ENCODE assay signal across 8 cellular contexts in the genomic region with DNA sequence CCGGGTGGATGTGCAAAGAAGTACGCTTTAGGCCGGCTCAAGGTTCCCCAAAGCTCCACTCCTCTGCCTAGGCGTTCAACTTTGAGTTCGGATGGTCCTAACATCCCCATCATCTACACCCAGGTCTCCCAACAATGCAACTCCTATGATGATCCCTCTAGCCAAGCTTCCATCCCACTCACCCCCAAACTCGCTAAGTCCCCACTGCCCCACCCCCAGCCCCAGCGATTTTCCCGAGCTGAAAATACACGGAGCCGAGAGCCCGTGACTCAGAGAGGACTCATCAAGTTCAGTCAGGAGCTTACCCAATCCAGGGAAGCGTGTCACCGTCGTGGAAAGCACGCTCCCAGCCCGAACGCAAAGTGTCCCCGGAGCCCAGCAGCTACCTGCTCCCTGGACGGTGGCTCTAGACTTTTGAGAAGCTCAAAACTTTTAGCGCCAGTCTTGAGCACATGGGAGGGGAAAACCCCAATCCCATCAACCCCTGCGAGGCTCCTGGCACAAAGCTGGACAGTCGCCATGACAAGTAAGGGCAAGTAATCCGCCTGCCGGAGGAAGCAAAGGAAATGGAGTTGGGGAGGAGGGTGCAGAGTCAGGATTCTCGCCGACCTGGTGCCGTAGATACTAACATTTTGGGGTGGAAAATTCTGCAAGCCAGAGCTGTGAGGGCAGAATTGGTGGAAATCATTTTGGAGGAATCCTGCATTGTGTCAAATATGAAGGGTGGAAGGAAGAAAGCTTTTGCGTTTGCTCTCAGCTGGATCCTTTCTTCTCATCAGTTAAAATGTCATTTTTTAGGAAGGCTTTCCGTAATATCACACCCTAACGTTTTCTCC. TPM values are rescaled to one million over a fixed set of nuclear protein-coding genes. Genes with fewer than 3 reads are reported as not detected.
A peak's percentile ranks its signal among the peaks of the same experiment; 100 is the strongest.
DNase-seq lines count a peak whose midpoint lies in the region; ATAC-seq and TF ChIP-seq lines count a peak whose summit lies in the region.

Gene TP53, minus strand, starts transcription at position 419 of the 836 bp plus-strand sequence. CDS start 10,896 bp downstream, outside the sequence.

- ATAC-seq in GM18907 (IDR thresholded peaks at IDR 0.05; ENCODE audit: unreplicated experiment) = peak; percentile 51
- ATAC-seq in activated T-helper 17 cell treated with anti-CD3 and anti-CD28 coated beads, Interleukin-2, amount 50 U/mL, for 72 hours (replicated peaks) = peak; percentile 57
- ATAC-seq in naive thymus-derived CD8-positive, alpha-beta T cell = peak; percentile 50 to 58
- peak; percentile 81 for ATAC-seq in stimulated activated memory B cell treated with anti-CD40 and anti-IgM and Interleukin-4, amounts not matched to agents 10 μg/mL and 1 μg/mL and 100 μg/mL, for 72 hours

- H3K4me3 Mint-ChIP-seq in activated T-helper 17 cell treated with anti-CD3 and anti-CD28 coated beads, Interleukin-2, amount 50 U/mL, for 72 hours = peak within 1 kb of the TSS; percentile 89
- H3K4me3 Mint-ChIP-seq in naive thymus-derived CD8-positive, alpha-beta T cell = peak within 1 kb of the TSS; percentile 87 to 99 (median 98)
- H3K4me3 Mint-ChIP-seq in stimulated activated memory B cell treated with anti-CD40 and anti-IgM and Interleukin-4, amounts not matched to agents 10 μg/mL and 1 μg/mL and 100 μg/mL, for 72 hours = peak within 1 kb of the TSS; percentile 96

- H3K9me3 Mint-ChIP-seq in activated T-helper 17 cell treated with anti-CD3 and anti-CD28 coated beads, Interleukin-2, amount 50 U/mL, for 72 hours = no peaks in the 10 kb centered on the region
- H3K9me3 Mint-ChIP-seq in naive thymus-derived CD8-positive, alpha-beta T cell = no peaks in the 10 kb centered on the region
- H3K9me3 Mint-ChIP-seq in stimulated activated memory B cell treated with anti-CD40 and anti-IgM and Interleukin-4, amounts not matched to agents 10 μg/mL and 1 μg/mL and 100 μg/mL, for 72 hours = no peaks in the 10 kb centered on the region

- DNase-seq in M059J (ENCODE audit: low read depth) (peak; percentile 93), fibroblast of mammary gland (ENCODE audit: low read depth) (peak; percentile 91)
- peak; percentile 64 to 94 (median 86) for DNase-seq in naive thymus-derived CD8-positive, alpha-beta T cell

- H3K4me1 Mint-ChIP-seq in activated T-helper 17 cell treated with anti-CD3 and anti-CD28 coated beads, Interleukin-2, amount 50 U/mL, for 72 hours = peaks cover 13% of the 10 kb centered on the region
- H3K4me1 Mint-ChIP-seq in naive thymus-derived CD8-positive, alpha-beta T cell = peaks cover 25 to 55% (median 52%) of the 10 kb centered on the region in 4 donors
- H3K4me1 Mint-ChIP-seq in stimulated activated memory B cell treated with anti-CD40 and anti-IgM and Interleukin-4, amounts not matched to agents 10 μg/mL and 1 μg/mL and 100 μg/mL, for 72 hours = peaks cover 50% of the 10 kb centered on the region

- peak within 1 kb of the TSS; percentile 99 for H3K4me3 ChIP-seq in fibroblast of mammary gland (ENCODE audit: control insufficient read depth, low read depth, low read length)

- H3K27ac ChIP-seq in 22Rv1 = peak within 1 kb of the TSS; percentile 96

- peak within 1 kb of the TSS; percentile 100 for H3K27ac Mint-ChIP-seq in activated T-helper 17 cell treated with anti-CD3 and anti-CD28 coated beads, Interleukin-2, amount 50 U/mL, for 72 hours
- peak within 1 kb of the TSS; percentile 99 to 100 (median 100) for H3K27ac Mint-ChIP-seq in naive thymus-derived CD8-positive, alpha-beta T cell
- H3K27ac Mint-ChIP-seq in stimulated activated memory B cell treated with anti-CD40 and anti-IgM and Interleukin-4, amounts not matched to agents 10 μg/mL and 1 μg/mL and 100 μg/mL, for 72 hours = peak within 1 kb of the TSS; percentile 100

- H3K27me3 Mint-ChIP-seq in activated T-helper 17 cell treated with anti-CD3 and anti-CD28 coated beads, Interleukin-2, amount 50 U/mL, for 72 hours = no peaks in the 10 kb centered on the region
- peaks cover 0 to 3% (median 0%) of the 10 kb centered on the region in 5 donors for H3K27me3 Mint-ChIP-seq in naive thymus-derived CD8-positive, alpha-beta T cell
- H3K27me3 Mint-ChIP-seq in stimulated activated memory B cell treated with anti-CD40 and anti-IgM and Interleukin-4, amounts not matched to agents 10 μg/mL and 1 μg/mL and 100 μg/mL, for 72 hours = no peaks in the 10 kb centered on the region

- POLR2A ChIA-PET in naive thymus-derived CD8-positive, alpha-beta T cell (lab: Charles Lee) = interaction anchor here (0.5 to 6.9 kb wide), 65 partner anchors 11 to 652 kb away, joined by 3 to 105 read pairs (median 6); partner anchors contain the start of genes ACAP1, ATP1B2, CD68 and CNTROB

- H3K36me3 Mint-ChIP-seq in activated T-helper 17 cell treated with anti-CD3 and anti-CD28 coated beads, Interleukin-2, amount 50 U/mL, for 72 hours (ENCODE audit: low read depth) = peaks cover 78% of the 10 kb centered on the region
- H3K36me3 Mint-ChIP-seq in naive thymus-derived CD8-positive, alpha-beta T cell = peaks cover 0 to 34% (median 7%) of the 10 kb centered on the region in 3 donors
- peaks cover 29% of the 10 kb centered on the region for H3K36me3 Mint-ChIP-seq in stimulated activated memory B cell treated with anti-CD40 and anti-IgM and Interleukin-4, amounts not matched to agents 10 μg/mL and 1 μg/mL and 100 μg/mL, for 72 hours

- TF ChIP-seq POLR2A in Raji (IDR thresholded peaks at IDR 0.05; ENCODE audit: insufficient read depth, low read depth, low read length) = peak; percentile 97

- TF ChIP-seq CTCF in 22Rv1 (IDR thresholded peaks at IDR 0.05) (no peak), fibroblast of mammary gland (conservative IDR thresholded peaks at IDR 0.05; ENCODE audit: control insufficient read depth, insufficient read depth, low read depth, low read length) (no peak)

RNA-seq across cellular contexts. Expression of gene TP53, which starts in this region (rescaled TPM):
- 73.1 and 79.1 TPM in 2 replicates for total RNA-seq in M059J (2014; rRNA removed; shearing (Covaris generic))
- 100 to 1,000 TPM in 1 of 2 donors, 10 to 100 TPM in 1; 79.0 to 137 TPM for total RNA-seq in activated T-helper 17 cell treated with anti-CD3 and anti-CD28 coated beads, Interleukin-2, amount 50 U/mL, for 72 hours
- 100 to 1,000 TPM; 113 to 116 TPM for total RNA-seq in naive thymus-derived CD8-positive, alpha-beta T cell
- 10 to 100 TPM; 21.7 to 33.0 (median 28.0) TPM for polyA plus RNA-seq in naive thymus-derived CD8-positive, alpha-beta T cell

Comparison
In these comparisons a context has a peak if more than half of its experiments do, and no peak if none do; other contexts are left out.
1. Peak in every context shown above with its lines: DNase-seq, ATAC-seq, H3K4me3 ChIP-seq and H3K27ac ChIP-seq.